ENCODE assay signal across 9 cellular contexts in the genomic region with DNA sequence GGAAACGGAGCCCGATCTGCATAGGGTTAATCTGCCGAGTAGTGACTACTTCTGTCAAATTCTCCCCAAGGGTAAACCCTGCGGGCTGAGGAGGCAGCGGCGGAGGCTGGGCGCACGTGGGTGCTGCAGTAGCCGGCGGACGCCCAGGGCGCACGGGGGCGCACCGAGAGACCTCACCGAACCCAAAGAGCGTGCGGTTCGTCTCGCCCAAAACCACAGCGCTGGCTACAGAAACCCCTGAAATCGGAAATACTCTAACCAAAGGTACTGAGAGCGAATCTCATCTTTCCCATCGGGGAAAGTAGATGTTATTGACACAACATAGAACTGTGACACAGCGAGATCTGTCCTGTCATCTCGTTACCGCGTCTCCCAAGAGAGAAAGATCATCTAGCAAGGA. TPM values are rescaled to one million over a fixed set of nuclear protein-coding genes. Genes with fewer than 3 reads are reported as not detected.
DNase-seq lines count a peak whose midpoint lies in the region; ATAC-seq and TF ChIP-seq lines count a peak whose summit lies in the region.
"Had no signal": no experiment of that assay in that cellular context is flagged by ENCODE, and none has a peak within 500 bp of the region (broad histone marks: within the 10 kb centered on the region; RNA-seq: fewer than 3 reads in every experiment).

No MANE protein-coding gene starts in this region.

- TF ChIP-seq POLR2A in thyroid gland (IDR thresholded peaks at IDR 0.05) (no peak), tibial nerve (IDR thresholded peaks at IDR 0.05) (no peak)

- ATAC-seq in HG03175 (IDR thresholded peaks at IDR 0.05; ENCODE audit: unreplicated experiment) (peak; percentile 69), lower lobe of right lung (peak; percentile 85 to 92)

- WGBS in thyroid gland, 2 donors: 6 to 10% methylated on average over 28 of the region's 28 CpGs
- 9 to 10% methylated on average over 20 to 26 of the region's 28 CpGs for WGBS in tibial nerve, 2 donors

- peaks cover 3% of the 10 kb centered on the region for H3K36me3 Mint-ChIP-seq in activated naive CD8-positive, alpha-beta T cell
- H3K36me3 Mint-ChIP-seq: CD4-positive, CD25-positive, alpha-beta regulatory T cell had no signal

- no peak overlapping the region for H3K27ac Mint-ChIP-seq in activated naive CD8-positive, alpha-beta T cell
- H3K27ac Mint-ChIP-seq: CD4-positive, CD25-positive, alpha-beta regulatory T cell had no signal

- H3K27ac ChIP-seq in lower lobe of right lung (no peak overlapping the region), thyroid gland (no peak overlapping the region), tibial nerve (no peak overlapping the region)

- H3K27me3 ChIP-seq in lower lobe of right lung (ENCODE audit: low read depth) (no peaks in the 10 kb centered on the region), thyroid gland (no peaks in the 10 kb centered on the region), tibial nerve (peaks cover 0 to 6% of the 10 kb centered on the region in 2 donors)

- H3K4me3 ChIP-seq in lower lobe of right lung: peak overlapping the region; percentile 36
- H3K4me3 ChIP-seq in thyroid gland (replicated peaks in 1 of 3): no peak overlapping the region
- peak overlapping the region in 1 of 4 donors; percentile 25 for H3K4me3 ChIP-seq in tibial nerve

- peak; percentile 1 to 29 for DNase-seq in NCI-H526 (lab: John Stamatoyannopoulos, UW)
- no peak for DNase-seq in NCI-H526 treated with DMSO at 0.1 percent for 48 hours (lab: John Stamatoyannopoulos, UW)
- DNase-seq in lower lobe of right lung: peak; percentile 63
- DNase-seq in thyroid gland: peak; percentile 52 to 57
- no peak for DNase-seq in tibial nerve (ENCODE audit: low spot score in 2 of 2)
- DNase-seq in NCI-H1092 (lab: John Stamatoyannopoulos, UW): no peak

- no peaks in the 10 kb centered on the region for H3K36me3 ChIP-seq in lower lobe of right lung
- H3K36me3 ChIP-seq in thyroid gland: no peaks in the 10 kb centered on the region
- H3K36me3 ChIP-seq in tibial nerve: no peaks in the 10 kb centered on the region

- intact Hi-C loops in lower lobe of right lung (cut with DNase I) (no loop called here), thyroid gland (cut with DNase I) (no loop called here)

- peaks cover 19% of the 10 kb centered on the region for H3K4me1 Mint-ChIP-seq in activated naive CD8-positive, alpha-beta T cell (ENCODE audit: low read depth)

- H3K4me1 ChIP-seq in lower lobe of right lung (no peaks in the 10 kb centered on the region), thyroid gland (no peaks in the 10 kb centered on the region), tibial nerve (peaks cover 0 to 11% (median 3%) of the 10 kb centered on the region in 4 donors)

- peak overlapping the region; percentile 49 for H3K4me3 Mint-ChIP-seq in activated naive CD8-positive, alpha-beta T cell
- H3K4me3 Mint-ChIP-seq: CD4-positive, CD25-positive, alpha-beta regulatory T cell had no signal

- no peak for TF ChIP-seq EP300 in tibial nerve (IDR thresholded peaks at IDR 0.05)

- no peaks in the 10 kb centered on the region for H3K9me3 ChIP-seq in lower lobe of right lung
- H3K9me3 ChIP-seq in thyroid gland: no peaks in the 10 kb centered on the region
- H3K9me3 ChIP-seq in tibial nerve: peaks cover 0 to 12% (median 0%) of the 10 kb centered on the region in 4 donors

- peak; percentile 25 for TF ChIP-seq CTCF in lower lobe of right lung (IDR thresholded peaks at IDR 0.05)
- TF ChIP-seq CTCF in thyroid gland (IDR thresholded peaks at IDR 0.05): peak in 4 of 6 experiments; percentile 16 to 33 (median 24)
- TF ChIP-seq CTCF in tibial nerve (IDR thresholded peaks at IDR 0.05): no peak

- H3K27me3 Mint-ChIP-seq in activated naive CD8-positive, alpha-beta T cell: peaks cover 35% of the 10 kb centered on the region

- H3K9me3 Mint-ChIP-seq in activated naive CD8-positive, alpha-beta T cell (ENCODE audit: low read depth): peaks cover 10% of the 10 kb centered on the region

RNA-seq across cellular contexts. Expression of gene SHC3, which starts 56.0 kb away (rescaled TPM):
- total RNA-seq in lower lobe of right lung (13.2 TPM), thyroid gland (1 to 10 TPM in 3 of 4 donors, under 1 TPM in 1; 0.40 to 5.9 (median 1.2) TPM), tibial nerve (10 to 100 TPM in 1 of 4 donors, 1 to 10 TPM in 3; 1.1 to 11.4 (median 3.4) TPM)
- total RNA-seq: CD4-positive, CD25-positive, alpha-beta regulatory T cell had no signal

Comparison
In these comparisons a context has a peak if more than half of its experiments do, and no peak if none do; other contexts are left out.
1. DNase-seq: peak in NCI-H526 (2 of 2), lower lobe of right lung (single experiment) and thyroid gland (2 of 2); none in NCI-H526 treated with DMSO at 0.1 percent for 48 hours (single experiment), tibial nerve (0 of 2) and NCI-H1092 (single experiment).
2. CTCF ChIP-seq: peak in lower lobe of right lung (single experiment) and thyroid gland (4 of 6); none in tibial nerve (0 of 5).